In genomic region chr2:111703759-111704158, GRCh38 we compare ENCODE assay signal across 14 cellular contexts.
DNase-seq lines count a peak whose midpoint lies in the region; ATAC-seq, FAIRE-seq and TF ChIP-seq lines count a peak whose summit lies in the region.
"Had no signal": no experiment of that assay in that cellular context is flagged by ENCODE, and none has a peak within 500 bp of the region (broad histone marks: within the 10 kb centered on the region; RNA-seq: fewer than 3 reads in every experiment).

No MANE protein-coding gene starts in this region.

- TF ChIP-seq POLR2A in gastrocnemius medialis (IDR thresholded peaks at IDR 0.05), result no peak

- peaks cover 9% of the 10 kb centered on the region; the same call in 1 of the 2 replicates for H3F3A ChIP-seq in Loucy (ENCODE audit: low read depth)

- TF ChIP-seq CTCF in DND-41 (IDR thresholded peaks at IDR 0.05; ENCODE audit: borderline replicate concordance, extremely low read depth, low read length, poor library complexity, severe bottlenecking), result no peak
- no peak for TF ChIP-seq CTCF in Loucy (conservative IDR thresholded peaks at IDR 0.05; ENCODE audit: low read length)
- no peak for TF ChIP-seq CTCF in colonic mucosa (IDR thresholded peaks at IDR 0.05)
- no peak for TF ChIP-seq CTCF in gastrocnemius medialis (IDR thresholded peaks at IDR 0.05 in 4 of 5, conservative IDR thresholded peaks at IDR 0.05 in 1 of 5)

- H3K9me2 ChIP-seq in Loucy (replicated peaks; ENCODE audit: low read depth, low read length), result no peaks in the 10 kb centered on the region

- H3K27ac ChIP-seq in DND-41 (ENCODE audit: low read length), result peak overlapping the region; percentile 97
- no peak overlapping the region for H3K27ac ChIP-seq in colonic mucosa
- peak overlapping the region; percentile 82 to 88 (median 87) for H3K27ac ChIP-seq in gastrocnemius medialis
- H3K27ac ChIP-seq: neutrophil, right atrium auricular region, VCaP had no signal

- H4K20me1 ChIP-seq in DND-41 (ENCODE audit: insufficient read depth, low read length), result no peaks in the 10 kb centered on the region
- no peaks in the 10 kb centered on the region for H4K20me1 ChIP-seq in Loucy (ENCODE audit: insufficient read depth, low read length, poor library complexity, severe bottlenecking)

- H3K4me3 ChIP-seq in DND-41 (ENCODE audit: low read depth in 1 of 2, low read length in 2 of 2) (no peak overlapping the region; a peak in 1 of 4 replicates), Loucy (ENCODE audit: low read length, poor library complexity, severe bottlenecking) (no peak overlapping the region), colonic mucosa (no peak overlapping the region), gastrocnemius medialis (no peak overlapping the region)
- H3K4me3 ChIP-seq: right atrium auricular region had no signal

- ATAC-seq in DND-41 (ENCODE audit: insufficient read depth, low read depth) (no peak), gastrocnemius medialis (peak; percentile 63 to 76), GM18517 (IDR thresholded peaks at IDR 0.05; ENCODE audit: unreplicated experiment) (no peak)
- ATAC-seq: left colon had no signal

- H3K36me3 ChIP-seq in DND-41 (ENCODE audit: insufficient read depth, low read length) (no peaks in the 10 kb centered on the region), Loucy (ENCODE audit: insufficient read depth, low read length) (no peaks in the 10 kb centered on the region), colonic mucosa (no peaks in the 10 kb centered on the region), gastrocnemius medialis (no peaks in the 10 kb centered on the region)
- H3K36me3 ChIP-seq: neutrophil, right atrium auricular region had no signal

- no peaks in the 10 kb centered on the region for H3K27me3 ChIP-seq in DND-41 (ENCODE audit: insufficient read depth, low read length, poor library complexity)
- no peaks in the 10 kb centered on the region for H3K27me3 ChIP-seq in Loucy (ENCODE audit: insufficient read depth, low read length, poor library complexity, severe bottlenecking)
- no peaks in the 10 kb centered on the region for H3K27me3 ChIP-seq in colonic mucosa
- no peaks in the 10 kb centered on the region for H3K27me3 ChIP-seq in gastrocnemius medialis
- H3K27me3 ChIP-seq: neutrophil, right atrium auricular region had no signal

- H3K79me2 ChIP-seq in DND-41 (ENCODE audit: insufficient read depth, low read length) (peaks cover 13% of the 10 kb centered on the region), Loucy (ENCODE audit: insufficient read depth, low read length) (no peaks in the 10 kb centered on the region)

- peak overlapping the region; percentile 39 for H3K4me2 ChIP-seq in DND-41 (ENCODE audit: insufficient read depth, low read length)
- peak overlapping the region; percentile 2 for H3K4me2 ChIP-seq in Loucy (ENCODE audit: low read depth, low read length, poor library complexity, severe bottlenecking)

- DNase-seq in DND-41, result peak; percentile 48
- peak; percentile 15 for DNase-seq in colonic mucosa
- DNase-seq in gastrocnemius medialis, result peak; percentile 82 to 90
- DNase-seq in T-helper 9 cell, result no peak
- DNase-seq in HTR-8/SVneo (ENCODE audit: insufficient read length, low spot score), result no peak
- DNase-seq: activated gamma-delta T cell, left colon, NCI-H1105 treated with DMSO at 0.1 percent for 48 hours, NCI-H526 treated with DMSO at 0.1 percent for 48 hours had no signal

- in situ Hi-C loops in gastrocnemius medialis (cut with MboI; ENCODE audit: low sequenced_read_pairs in 4 of 4), result loop anchor here (10.0 to 25.0 kb wide), 5 partner anchors 79 to 916 kb away; partner anchors contain the start of gene BCL2L11 (in 2 of the 4)

- H3K9me3 ChIP-seq in DND-41 (ENCODE audit: insufficient read depth, low read length, severe bottlenecking), result no peaks in the 10 kb centered on the region
- no peaks in the 10 kb centered on the region for H3K9me3 ChIP-seq in Loucy (ENCODE audit: insufficient read depth, low read depth, low read length)
- no peaks in the 10 kb centered on the region for H3K9me3 ChIP-seq in colonic mucosa
- no peaks in the 10 kb centered on the region for H3K9me3 ChIP-seq in gastrocnemius medialis
- H3K9me3 ChIP-seq: neutrophil, right atrium auricular region had no signal

- H3K9ac ChIP-seq in DND-41 (ENCODE audit: low read depth, low read length), result peak overlapping the region; percentile 66
- H3K9ac ChIP-seq in Loucy (ENCODE audit: low read depth, low read length, poor library complexity, severe bottlenecking), result peak overlapping the region; percentile 20
- no peak overlapping the region for H3K9ac ChIP-seq in colonic mucosa (ENCODE audit: low read depth in 2 of 2, low read length in 2 of 2)

- intact Hi-C loops in colonic mucosa (cut with DNase I), result no loop called here
- intact Hi-C loops in gastrocnemius medialis (cut with DNase I; ENCODE audit: low total_unique reads), result loop anchor here (5.0 to 10.0 kb wide), 2 partner anchors 66 to 579 kb away; partner anchors contain the start of gene BCL2L11

- H3K4me1 ChIP-seq in DND-41 (ENCODE audit: insufficient read depth, low read length), result peaks cover 98% of the 10 kb centered on the region
- peaks cover 69% of the 10 kb centered on the region for H3K4me1 ChIP-seq in Loucy (ENCODE audit: insufficient read depth, low read length, poor library complexity, severe bottlenecking)
- peaks cover 6% of the 10 kb centered on the region for H3K4me1 ChIP-seq in colonic mucosa
- peaks cover 45 to 50% of the 10 kb centered on the region in 2 donors for H3K4me1 ChIP-seq in gastrocnemius medialis

- H2AFZ ChIP-seq in DND-41 (ENCODE audit: low read depth, low read length) (no peak overlapping the region), Loucy (ENCODE audit: low read length) (no peak overlapping the region)

- no peak for FAIRE-seq in HTR-8/SVneo (lab: Jason Lieb, UNC)

Comparison
In these comparisons a context has a peak if more than half of its experiments do, and no peak if none do; other contexts are left out.
1. ATAC-seq: peak in gastrocnemius medialis (2 of 2); none in DND-41 (single experiment) and GM18517 (single experiment).
2. DNase-seq: peak in DND-41 (single experiment), colonic mucosa (single experiment) and gastrocnemius medialis (2 of 2); none in T-helper 9 cell (single experiment) and HTR-8/SVneo (single experiment).
3. H3K9ac ChIP-seq: peak in DND-41 (single experiment) and Loucy (single experiment); none in colonic mucosa (0 of 2).